In the genomic region with DNA sequence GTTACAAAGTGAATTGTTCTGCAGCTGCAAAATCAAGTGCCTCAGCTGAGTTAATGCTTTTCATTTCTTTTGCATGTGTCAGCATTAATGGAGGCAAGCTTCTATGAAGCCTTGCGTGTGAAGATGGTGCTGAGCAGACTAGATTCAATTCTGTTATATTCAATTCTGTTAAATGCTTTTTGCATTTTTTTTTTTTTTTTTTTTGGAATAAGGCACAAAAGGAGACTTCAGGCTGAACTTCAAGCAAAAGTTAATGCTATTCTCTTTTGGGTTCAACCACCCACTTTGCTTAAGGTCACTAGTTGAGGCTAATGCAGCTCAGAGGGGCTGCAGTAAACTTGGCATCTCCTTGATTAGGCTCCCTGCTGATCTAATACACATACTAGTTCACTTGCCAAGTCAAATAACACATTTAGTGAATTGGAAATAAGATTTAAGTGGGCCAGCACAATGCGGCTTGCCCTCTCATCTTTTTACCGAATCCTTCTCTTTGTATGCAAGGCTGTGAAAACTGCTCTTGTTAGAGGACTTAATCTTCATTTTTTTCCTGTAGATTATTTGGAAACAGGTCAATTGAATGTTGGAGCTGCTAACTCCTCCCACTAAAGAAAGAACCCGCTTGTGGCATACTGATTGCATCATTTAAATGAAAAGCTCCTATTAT, we compare ENCODE assay signal across 1 cellular context.
TF ChIP-seq lines count a peak whose summit lies in the region.

No MANE protein-coding gene starts in this region.

TF ChIP-seq in Ishikawa, 13 proteins besides CTCF, POLR2A, EP300 and RAD21 (continued from another document):
- TF ChIP-seq REST (IDR thresholded peaks at IDR 0.05; ENCODE audit: low read depth) = no peak
- peak; percentile 40 for TF ChIP-seq NFIC (IDR thresholded peaks at IDR 0.05)
